Comparison of ENCODE assay signal across 8 cellular contexts in genomic region chr15:58933311-58934113, GRCh38. TPM values are rescaled to one million over a fixed set of nuclear protein-coding genes. Genes with fewer than 3 reads are reported as not detected.
DNase-seq lines count a peak whose midpoint lies in the region; ATAC-seq and TF ChIP-seq lines count a peak whose summit lies in the region.

Gene SLTM (minus strand): TSS chr15:58933679. CDS start chr15:58933565, 114 bp downstream.

- peaks cover 13% of the 10 kb centered on the region for H3K36me3 ChIP-seq in CD4-positive, CD25-positive, alpha-beta regulatory T cell (ENCODE audit: control insufficient read depth, insufficient read depth, low read length)
- H3K36me3 ChIP-seq in right lobe of liver: peaks cover 0 to 11% (median 2%) of the 10 kb centered on the region in 4 donors

- TF ChIP-seq POLR2A in right lobe of liver (IDR thresholded peaks at IDR 0.05): peak; percentile 99

- H3K9me3 Mint-ChIP-seq in CD4-positive, CD25-positive, alpha-beta regulatory T cell: no peaks in the 10 kb centered on the region

- H3K27me3 ChIP-seq in CD4-positive, CD25-positive, alpha-beta regulatory T cell (ENCODE audit: control insufficient read depth, insufficient read depth, low read length): no peaks in the 10 kb centered on the region
- H3K27me3 ChIP-seq in right lobe of liver: no peaks in the 10 kb centered on the region

- H3K4me1 ChIP-seq in CD4-positive, CD25-positive, alpha-beta regulatory T cell (ENCODE audit: control insufficient read depth, insufficient read depth, low read length, poor library complexity, severe bottlenecking): peaks cover 32% of the 10 kb centered on the region
- peaks cover 0 to 16% (median 5%) of the 10 kb centered on the region in 4 donors for H3K4me1 ChIP-seq in right lobe of liver

- peak; percentile 93 to 94 for ATAC-seq in CD4-positive, CD25-positive, alpha-beta regulatory T cell (ENCODE audit: low read depth in 2 of 2)
- ATAC-seq in GM19397 (IDR thresholded peaks at IDR 0.05; ENCODE audit: unreplicated experiment) (peak; percentile 95), HG03565 (IDR thresholded peaks at IDR 0.05; ENCODE audit: unreplicated experiment) (peak; percentile 71), right lobe of liver (peak; percentile 92 to 97 (median 94))

- H3K9me3 ChIP-seq in CD4-positive, CD25-positive, alpha-beta regulatory T cell (ENCODE audit: control insufficient read depth in 2 of 2, low read length in 2 of 2): no peaks in the 10 kb centered on the region
- H3K9me3 ChIP-seq in right lobe of liver: no peaks in the 10 kb centered on the region

- H3K4me3 Mint-ChIP-seq in CD4-positive, CD25-positive, alpha-beta regulatory T cell: peak within 1 kb of the TSS; percentile 92 to 98 (median 96)

- peak within 1 kb of the TSS; percentile 98 to 100 (median 100) for H3K27ac Mint-ChIP-seq in CD4-positive, CD25-positive, alpha-beta regulatory T cell

- peak within 1 kb of the TSS; percentile 99 for H3K4me3 ChIP-seq in CD4-positive, CD25-positive, alpha-beta regulatory T cell (ENCODE audit: low read depth, low read length)
- peak within 1 kb of the TSS; percentile 68 to 86 (median 81) for H3K4me3 ChIP-seq in right lobe of liver

- WGBS in right lobe of liver (ENCODE audit: insufficient coverage, low coverage, low lambda C conversion rate, missing lambda C conversion rate): 0% methylated on average over 28 of the region's 98 CpGs

- intact Hi-C loops in right lobe of liver (cut with DNase I): no loop called here

- TF ChIP-seq CTCF in right lobe of liver (IDR thresholded peaks at IDR 0.05): peak; percentile 17 to 23 (median 20)

- H3K27ac ChIP-seq in CD4-positive, CD25-positive, alpha-beta regulatory T cell (ENCODE audit: insufficient read depth, low read length, poor library complexity, severe bottlenecking): peak within 1 kb of the TSS; percentile 97
- H3K27ac ChIP-seq in right lobe of liver: peak within 1 kb of the TSS; percentile 97 to 99 (median 98)

- peak; percentile 89 to 97 (median 94) for DNase-seq in CD4-positive, CD25-positive, alpha-beta regulatory T cell
- DNase-seq in NCI-H774 (lab: John Stamatoyannopoulos, UW): peak; percentile 90
- DNase-seq in activated CD4-positive, alpha-beta T cell treated with anti-CD3 and anti-CD28 coated beads, Interleukin-2, amount 50 U/mL, for 4 hours: peak; percentile 89 to 92
- DNase-seq in dermis blood vessel endothelial cell: peak; percentile 96
- DNase-seq in right lobe of liver: peak; percentile 94 to 95 (median 95)
- DNase-seq in stimulated activated CD4-positive, alpha-beta T cell treated with anti-CD3 and anti-CD28 coated beads, Interleukin-4, amount 100 ng/mL, for 24 hours: peak; percentile 92

- H3K36me3 Mint-ChIP-seq in CD4-positive, CD25-positive, alpha-beta regulatory T cell: no peaks in the 10 kb centered on the region

- peaks cover 12 to 36% (median 18%) of the 10 kb centered on the region in 4 donors for H3K4me1 Mint-ChIP-seq in CD4-positive, CD25-positive, alpha-beta regulatory T cell

- H3K27me3 Mint-ChIP-seq in CD4-positive, CD25-positive, alpha-beta regulatory T cell: no peaks in the 10 kb centered on the region

RNA-seq across cellular contexts. Expression of gene SLTM, which starts in this region (rescaled TPM):
- total RNA-seq in CD4-positive, CD25-positive, alpha-beta regulatory T cell: 232 TPM
- polyA plus RNA-seq in CD4-positive, CD25-positive, alpha-beta regulatory T cell: 10 to 100 TPM; 43.6 to 57.5 (median 53.8) TPM
- 81.7 and 84.6 TPM in 2 replicates for total RNA-seq in dermis blood vessel endothelial cell
- total RNA-seq in right lobe of liver: 10 to 100 TPM; 27.7 to 39.4 (median 30.2) TPM

Comparison
In these comparisons a context has a peak if more than half of its experiments do, and no peak if none do; other contexts are left out.
1. Peak in every context shown above with its lines: DNase-seq, ATAC-seq, H3K4me3 ChIP-seq and H3K27ac ChIP-seq.